Comparison of ENCODE assay signal across 1 cellular context in the genomic region with DNA sequence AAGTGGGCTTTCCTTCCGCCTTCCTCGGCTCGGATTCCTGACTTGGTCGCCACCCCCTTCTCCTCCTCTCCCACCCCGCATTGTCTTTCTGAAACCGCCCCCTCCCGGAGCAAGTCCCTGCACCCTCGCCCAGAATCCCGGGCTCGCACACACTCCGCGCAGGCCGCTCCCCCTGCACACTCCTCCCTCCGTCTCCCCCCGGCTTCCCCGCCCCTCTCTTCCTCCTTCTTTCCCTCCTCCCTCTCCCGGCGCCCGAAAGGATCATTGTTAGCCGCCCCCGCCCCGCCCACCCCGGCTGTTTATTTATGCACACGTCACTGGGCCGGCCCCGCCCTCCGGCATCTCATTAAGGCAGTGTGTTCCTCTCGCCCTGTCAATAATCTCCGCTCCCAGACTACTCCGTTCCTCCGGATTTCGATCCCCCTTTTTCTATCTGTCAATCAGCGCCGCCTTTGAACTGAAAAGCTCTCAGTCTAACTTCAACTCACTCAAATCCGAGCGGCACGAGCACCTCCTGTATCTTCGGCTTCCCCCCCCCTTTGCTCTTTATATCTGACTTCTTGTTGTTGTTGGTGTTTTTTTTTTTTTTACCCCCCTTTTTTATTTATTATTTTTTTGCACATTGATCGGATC.
TF ChIP-seq lines count a peak whose summit lies in the region.

A gene (plus strand): TSS at position 373 of the 633 bp plus-strand sequence. CDS start 510 bp downstream, outside the sequence.

TF ChIP-seq in HepG2, 621 proteins besides CTCF, POLR2A, EP300 and RAD21 (continued from another document and continues in another):
- TF ChIP-seq, protein P1, sequence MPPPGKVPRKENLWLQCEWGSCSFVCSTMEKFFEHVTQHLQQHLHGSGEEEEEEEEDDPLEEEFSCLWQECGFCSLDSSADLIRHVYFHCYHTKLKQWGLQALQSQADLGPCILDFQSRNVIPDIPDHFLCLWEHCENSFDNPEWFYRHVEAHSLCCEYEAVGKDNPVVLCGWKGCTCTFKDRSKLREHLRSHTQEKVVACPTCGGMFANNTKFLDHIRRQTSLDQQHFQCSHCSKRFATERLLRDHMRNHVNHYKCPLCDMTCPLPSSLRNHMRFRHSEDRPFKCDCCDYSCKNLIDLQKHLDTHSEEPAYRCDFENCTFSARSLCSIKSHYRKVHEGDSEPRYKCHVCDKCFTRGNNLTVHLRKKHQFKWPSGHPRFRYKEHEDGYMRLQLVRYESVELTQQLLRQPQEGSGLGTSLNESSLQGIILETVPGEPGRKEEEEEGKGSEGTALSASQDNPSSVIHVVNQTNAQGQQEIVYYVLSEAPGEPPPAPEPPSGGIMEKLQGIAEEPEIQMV (CRISPR knock-in tag; IDR thresholded peaks at IDR 0.05; ENCODE audit: low read depth) = no peak
- TF ChIP-seq RELA (CRISPR knock-in tag; IDR thresholded peaks at IDR 0.05) = no peak
- TF ChIP-seq ZNF460 (CRISPR knock-in tag; IDR thresholded peaks at IDR 0.05; ENCODE audit: borderline replicate concordance) = no peak
- TF ChIP-seq, protein P2, sequence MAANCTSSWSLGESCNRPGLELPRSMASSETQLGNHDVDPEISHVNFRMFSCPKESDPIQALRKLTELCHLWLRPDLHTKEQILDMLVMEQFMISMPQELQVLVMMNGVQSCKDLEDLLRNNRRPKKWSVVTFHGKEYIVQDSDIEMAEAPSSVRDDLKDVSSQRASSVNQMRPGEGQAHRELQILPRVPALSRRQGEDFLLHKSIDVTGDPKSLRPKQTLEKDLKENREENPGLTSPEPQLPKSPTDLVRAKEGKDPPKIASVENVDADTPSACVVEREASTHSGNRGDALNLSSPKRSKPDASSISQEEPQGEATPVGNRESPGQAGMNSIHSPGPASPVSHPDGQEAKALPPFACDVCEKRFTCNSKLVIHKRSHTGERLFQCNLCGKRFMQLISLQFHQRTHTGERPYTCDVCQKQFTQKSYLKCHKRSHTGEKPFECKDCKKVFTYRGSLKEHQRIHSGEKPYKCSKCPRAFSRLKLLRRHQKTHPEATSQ (CRISPR knock-in tag; IDR thresholded peaks at IDR 0.05; ENCODE audit: borderline replicate concordance) = no peak
- no peak for TF ChIP-seq JUNB (CRISPR knock-in tag; IDR thresholded peaks at IDR 0.05; ENCODE audit: borderline replicate concordance)
- TF ChIP-seq ZSCAN22 (CRISPR knock-in tag; IDR thresholded peaks at IDR 0.05) = no peak
- TF ChIP-seq, protein P3, sequence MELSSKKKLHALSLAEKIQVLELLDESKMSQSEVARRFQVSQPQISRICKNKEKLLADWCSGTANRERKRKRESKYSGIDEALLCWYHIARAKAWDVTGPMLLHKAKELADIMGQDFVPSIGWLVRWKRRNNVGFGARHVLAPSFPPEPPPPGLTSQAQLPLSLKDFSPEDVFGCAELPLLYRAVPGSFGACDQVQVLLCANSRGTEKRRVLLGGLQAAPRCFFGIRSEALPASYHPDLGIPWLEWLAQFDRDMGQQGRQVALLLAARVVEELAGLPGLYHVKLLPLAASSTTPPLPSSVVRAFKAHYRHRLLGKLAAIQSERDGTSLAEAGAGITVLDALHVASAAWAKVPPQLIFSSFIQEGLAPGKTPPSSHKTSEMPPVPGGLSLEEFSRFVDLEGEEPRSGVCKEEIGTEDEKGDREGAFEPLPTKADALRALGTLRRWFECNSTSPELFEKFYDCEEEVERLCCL (CRISPR knock-in tag; IDR thresholded peaks at IDR 0.05; ENCODE audit: borderline replicate concordance) = no peak
- no peak for TF ChIP-seq ZNF766 (CRISPR knock-in tag; IDR thresholded peaks at IDR 0.05; ENCODE audit: borderline replicate concordance)
- no peak for TF ChIP-seq REL (CRISPR knock-in tag; conservative IDR thresholded peaks at IDR 0.05)
- TF ChIP-seq KLF12 (CRISPR knock-in tag; IDR thresholded peaks at IDR 0.05; ENCODE audit: borderline replicate concordance) = no peak
- TF ChIP-seq ZNF607 (CRISPR knock-in tag; IDR thresholded peaks at IDR 0.05; ENCODE audit: borderline replicate concordance) = 0 out of 2 replicates have a peak, but pooled peaks have one; percentile 27
- TF ChIP-seq ELF4 (CRISPR knock-in tag; IDR thresholded peaks at IDR 0.05; ENCODE audit: borderline replicate concordance) = no peak
- TF ChIP-seq, protein P4, sequence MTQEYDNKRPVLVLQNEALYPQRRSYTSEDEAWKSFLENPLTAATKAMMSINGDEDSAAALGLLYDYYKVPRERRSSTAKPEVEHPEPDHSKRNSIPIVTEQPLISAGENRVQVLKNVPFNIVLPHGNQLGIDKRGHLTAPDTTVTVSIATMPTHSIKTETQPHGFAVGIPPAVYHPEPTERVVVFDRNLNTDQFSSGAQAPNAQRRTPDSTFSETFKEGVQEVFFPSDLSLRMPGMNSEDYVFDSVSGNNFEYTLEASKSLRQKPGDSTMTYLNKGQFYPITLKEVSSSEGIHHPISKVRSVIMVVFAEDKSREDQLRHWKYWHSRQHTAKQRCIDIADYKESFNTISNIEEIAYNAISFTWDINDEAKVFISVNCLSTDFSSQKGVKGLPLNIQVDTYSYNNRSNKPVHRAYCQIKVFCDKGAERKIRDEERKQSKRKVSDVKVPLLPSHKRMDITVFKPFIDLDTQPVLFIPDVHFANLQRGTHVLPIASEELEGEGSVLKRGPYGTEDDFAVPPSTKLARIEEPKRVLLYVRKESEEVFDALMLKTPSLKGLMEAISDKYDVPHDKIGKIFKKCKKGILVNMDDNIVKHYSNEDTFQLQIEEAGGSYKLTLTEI (CRISPR knock-in tag; conservative IDR thresholded peaks at IDR 0.05) = no peak
- TF ChIP-seq RBFOX2 (IDR thresholded peaks at IDR 0.05; ENCODE audit: low read depth, low read length) = peak; percentile 61; the same call in 1 of the 2 replicates
- TF ChIP-seq, protein P5, sequence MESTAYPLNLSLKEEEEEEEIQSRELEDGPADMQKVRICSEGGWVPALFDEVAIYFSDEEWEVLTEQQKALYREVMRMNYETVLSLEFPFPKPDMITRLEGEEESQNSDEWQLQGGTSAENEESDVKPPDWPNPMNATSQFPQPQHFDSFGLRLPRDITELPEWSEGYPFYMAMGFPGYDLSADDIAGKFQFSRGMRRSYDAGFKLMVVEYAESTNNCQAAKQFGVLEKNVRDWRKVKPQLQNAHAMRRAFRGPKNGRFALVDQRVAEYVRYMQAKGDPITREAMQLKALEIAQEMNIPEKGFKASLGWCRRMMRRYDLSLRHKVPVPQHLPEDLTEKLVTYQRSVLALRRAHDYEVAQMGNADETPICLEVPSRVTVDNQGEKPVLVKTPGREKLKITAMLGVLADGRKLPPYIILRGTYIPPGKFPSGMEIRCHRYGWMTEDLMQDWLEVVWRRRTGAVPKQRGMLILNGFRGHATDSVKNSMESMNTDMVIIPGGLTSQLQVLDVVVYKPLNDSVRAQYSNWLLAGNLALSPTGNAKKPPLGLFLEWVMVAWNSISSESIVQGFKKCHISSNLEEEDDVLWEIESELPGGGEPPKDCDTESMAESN (CRISPR knock-in tag; conservative IDR thresholded peaks at IDR 0.05) = no peak
- no peak for TF ChIP-seq ZNF547 (CRISPR knock-in tag; IDR thresholded peaks at IDR 0.05)
- TF ChIP-seq, protein P6, sequence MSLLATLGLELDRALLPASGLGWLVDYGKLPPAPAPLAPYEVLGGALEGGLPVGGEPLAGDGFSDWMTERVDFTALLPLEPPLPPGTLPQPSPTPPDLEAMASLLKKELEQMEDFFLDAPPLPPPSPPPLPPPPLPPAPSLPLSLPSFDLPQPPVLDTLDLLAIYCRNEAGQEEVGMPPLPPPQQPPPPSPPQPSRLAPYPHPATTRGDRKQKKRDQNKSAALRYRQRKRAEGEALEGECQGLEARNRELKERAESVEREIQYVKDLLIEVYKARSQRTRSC (CRISPR knock-in tag; IDR thresholded peaks at IDR 0.05; ENCODE audit: low read depth) = no peak
- TF ChIP-seq KLF15 (CRISPR knock-in tag; IDR thresholded peaks at IDR 0.05; ENCODE audit: borderline replicate concordance) = no peak
- no peak for TF ChIP-seq RAD51 (IDR thresholded peaks at IDR 0.05; ENCODE audit: borderline replicate concordance)
- no peak for TF ChIP-seq HCFC1 (IDR thresholded peaks at IDR 0.05; ENCODE audit: low read depth, low read length)
- TF ChIP-seq ZKSCAN1 (IDR thresholded peaks at IDR 0.05; ENCODE audit: low read length) = no peak
- TF ChIP-seq, protein P7, sequence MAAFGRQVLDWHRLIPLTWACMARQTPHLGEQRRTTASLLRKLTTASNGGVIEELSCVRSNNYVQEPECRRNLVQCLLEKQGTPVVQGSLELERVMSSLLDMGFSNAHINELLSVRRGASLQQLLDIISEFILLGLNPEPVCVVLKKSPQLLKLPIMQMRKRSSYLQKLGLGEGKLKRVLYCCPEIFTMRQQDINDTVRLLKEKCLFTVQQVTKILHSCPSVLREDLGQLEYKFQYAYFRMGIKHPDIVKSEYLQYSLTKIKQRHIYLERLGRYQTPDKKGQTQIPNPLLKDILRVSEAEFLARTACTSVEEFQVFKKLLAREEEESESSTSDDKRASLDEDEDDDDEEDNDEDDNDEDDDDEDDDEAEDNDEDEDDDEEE (CRISPR knock-in tag; IDR thresholded peaks at IDR 0.05) = no peak
- TF ChIP-seq, protein P8, sequence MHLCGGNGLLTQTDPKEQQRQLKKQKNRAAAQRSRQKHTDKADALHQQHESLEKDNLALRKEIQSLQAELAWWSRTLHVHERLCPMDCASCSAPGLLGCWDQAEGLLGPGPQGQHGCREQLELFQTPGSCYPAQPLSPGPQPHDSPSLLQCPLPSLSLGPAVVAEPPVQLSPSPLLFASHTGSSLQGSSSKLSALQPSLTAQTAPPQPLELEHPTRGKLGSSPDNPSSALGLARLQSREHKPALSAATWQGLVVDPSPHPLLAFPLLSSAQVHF (CRISPR knock-in tag; IDR thresholded peaks at IDR 0.05) = no peak
- peak; percentile 48; the same call in 1 of the 2 replicates for TF ChIP-seq KDM2A (CRISPR knock-in tag; IDR thresholded peaks at IDR 0.05; ENCODE audit: borderline replicate concordance, low read depth)
- TF ChIP-seq, protein P9, sequence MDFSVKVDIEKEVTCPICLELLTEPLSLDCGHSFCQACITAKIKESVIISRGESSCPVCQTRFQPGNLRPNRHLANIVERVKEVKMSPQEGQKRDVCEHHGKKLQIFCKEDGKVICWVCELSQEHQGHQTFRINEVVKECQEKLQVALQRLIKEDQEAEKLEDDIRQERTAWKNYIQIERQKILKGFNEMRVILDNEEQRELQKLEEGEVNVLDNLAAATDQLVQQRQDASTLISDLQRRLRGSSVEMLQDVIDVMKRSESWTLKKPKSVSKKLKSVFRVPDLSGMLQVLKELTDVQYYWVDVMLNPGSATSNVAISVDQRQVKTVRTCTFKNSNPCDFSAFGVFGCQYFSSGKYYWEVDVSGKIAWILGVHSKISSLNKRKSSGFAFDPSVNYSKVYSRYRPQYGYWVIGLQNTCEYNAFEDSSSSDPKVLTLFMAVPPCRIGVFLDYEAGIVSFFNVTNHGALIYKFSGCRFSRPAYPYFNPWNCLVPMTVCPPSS (IDR thresholded peaks at IDR 0.05) = no peak
- TF ChIP-seq, protein P10, sequence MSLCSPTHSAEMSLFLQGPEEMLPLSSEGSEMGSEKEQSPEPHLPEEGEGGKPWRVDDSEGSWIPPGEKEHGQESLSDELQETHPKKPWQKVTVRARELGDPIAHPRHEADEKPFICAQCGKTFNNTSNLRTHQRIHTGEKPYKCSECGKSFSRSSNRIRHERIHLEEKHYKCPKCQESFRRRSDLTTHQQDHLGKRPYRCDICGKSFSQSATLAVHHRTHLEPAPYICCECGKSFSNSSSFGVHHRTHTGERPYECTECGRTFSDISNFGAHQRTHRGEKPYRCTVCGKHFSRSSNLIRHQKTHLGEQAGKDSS (CRISPR knock-in tag; IDR thresholded peaks at IDR 0.05; ENCODE audit: borderline replicate concordance, low read depth) = peak; percentile 57; the same call in 1 of the 2 replicates
- TF ChIP-seq BHLHE40 (IDR thresholded peaks at IDR 0.05; ENCODE audit: low read length) = no peak; the same call in 1 of the 2 replicates
- TF ChIP-seq, protein P11, sequence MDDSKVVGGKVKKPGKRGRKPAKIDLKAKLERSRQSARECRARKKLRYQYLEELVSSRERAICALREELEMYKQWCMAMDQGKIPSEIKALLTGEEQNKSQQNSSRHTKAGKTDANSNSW (CRISPR knock-in tag; IDR thresholded peaks at IDR 0.05; ENCODE audit: borderline replicate concordance) = no peak
- TF ChIP-seq, protein P12, sequence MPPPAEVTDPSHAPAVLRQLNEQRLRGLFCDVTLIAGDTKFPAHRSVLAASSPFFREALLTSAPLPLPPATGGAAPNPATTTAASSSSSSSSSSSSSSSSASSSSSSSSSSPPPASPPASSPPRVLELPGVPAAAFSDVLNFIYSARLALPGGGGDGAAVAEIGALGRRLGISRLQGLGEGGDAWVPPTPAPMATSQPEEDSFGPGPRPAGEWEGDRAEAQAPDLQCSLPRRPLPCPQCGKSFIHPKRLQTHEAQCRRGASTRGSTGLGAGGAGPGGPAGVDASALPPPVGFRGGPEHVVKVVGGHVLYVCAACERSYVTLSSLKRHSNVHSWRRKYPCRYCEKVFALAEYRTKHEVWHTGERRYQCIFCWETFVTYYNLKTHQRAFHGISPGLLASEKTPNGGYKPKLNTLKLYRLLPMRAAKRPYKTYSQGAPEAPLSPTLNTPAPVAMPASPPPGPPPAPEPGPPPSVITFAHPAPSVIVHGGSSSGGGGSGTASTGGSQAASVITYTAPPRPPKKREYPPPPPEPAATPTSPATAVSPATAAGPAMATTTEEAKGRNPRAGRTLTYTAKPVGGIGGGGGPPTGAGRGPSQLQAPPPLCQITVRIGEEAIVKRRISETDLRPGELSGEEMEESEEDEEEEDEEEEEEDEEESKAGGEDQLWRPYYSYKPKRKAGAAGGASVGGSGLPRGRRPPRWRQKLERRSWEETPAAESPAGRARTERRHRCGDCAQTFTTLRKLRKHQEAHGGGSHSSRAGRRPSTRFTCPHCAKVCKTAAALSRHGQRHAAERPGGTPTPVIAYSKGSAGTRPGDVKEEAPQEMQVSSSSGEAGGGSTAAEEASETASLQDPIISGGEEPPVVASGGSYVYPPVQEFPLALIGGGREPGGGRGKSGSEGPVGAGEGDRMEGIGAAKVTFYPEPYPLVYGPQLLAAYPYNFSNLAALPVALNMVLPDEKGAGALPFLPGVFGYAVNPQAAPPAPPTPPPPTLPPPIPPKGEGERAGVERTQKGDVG (CRISPR knock-in tag; IDR thresholded peaks at IDR 0.05; ENCODE audit: borderline replicate concordance) = no peak
